26 cellular contexts compared by ENCODE assay signal in genomic region chr10:108275895-108276685, GRCh38.
"Had no signal": no experiment of that assay in that cellular context is flagged by ENCODE, and none has a peak within 500 bp of the region (broad histone marks: within the 10 kb centered on the region; RNA-seq: fewer than 3 reads in every experiment).

No MANE protein-coding gene starts in this region.

- DNase-seq: activated CD4-positive, alpha-beta T cell treated with anti-CD3 and anti-CD28 coated beads, Interleukin-2, amount 50 U/mL, for 1 hour; activated CD4-positive, CD25-positive, alpha-beta regulatory T cell treated with anti-CD3 and anti-CD28 coated beads, Interleukin-2, amount 50 U/mL, for 72 hours; activated CD8-positive, alpha-beta memory T cell treated with anti-CD3 and anti-CD28 coated beads for 24 hours; activated CD8-positive, alpha-beta memory T cell treated with anti-CD3 and anti-CD28 coated beads, Interleukin-2, amount 50 U/mL, for 48 hours; activated effector memory CD4-positive, alpha-beta T cell treated with anti-CD3 and anti-CD28 coated beads, Interleukin-2, amount 50 U/mL, for 16 hours; activated naive CD4-positive, alpha-beta T cell treated with anti-CD3 and anti-CD28 coated beads, Interleukin-2, amount 50 U/mL, for 16 hours; activated T-cell treated with anti-CD3 and anti-CD28 coated beads, Interleukin-2, amount 50 U/mL, for 72 hours; cortex of kidney; effector CD8-positive, alpha-beta T cell; left colon; lower lobe of right lung; occipital lobe; retina; stimulated activated CD4-positive, alpha-beta T cell treated with anti-CD3 and anti-CD28 coated beads, Interleukin-2, amount 100 ng/mL, for 24 hours; stimulated activated naive CD8-positive, alpha-beta T cell treated with anti-CD3 and anti-CD28 coated beads, Interleukin-15, Interleukin-2, amounts not matched to agents 100 U/mL and 50 U/mL, for 24 hours; substantia nigra; T-helper 17 cell; tibial artery had no signal

- ATAC-seq: activated T-cell treated with anti-CD3 and anti-CD28 coated beads, Interleukin-2, amount 50 U/mL, for 72 hours; left colon; lower lobe of right lung; natural killer cell treated with Interleukin-12 subunit alpha and Interleukin-12 subunit beta and Interleukin-15 and Interleukin-18, amount 100 ng/mL, for 72 hours; stimulated activated naive CD8-positive, alpha-beta T cell treated with anti-CD3 and anti-CD28 coated beads, Interleukin-15, Interleukin-2, amounts not matched to agents 100 U/mL and 50 U/mL, for 24 hours; T-helper 17 cell had no signal

- H3K4me3 Mint-ChIP-seq: activated T-cell treated with anti-CD3 and anti-CD28 coated beads, Interleukin-2, amount 50 U/mL, for 72 hours; mesothelial cell of epicardium; natural killer cell treated with Interleukin-12 subunit alpha and Interleukin-12 subunit beta and Interleukin-15 and Interleukin-18, amount 100 ng/mL, for 72 hours; T-helper 17 cell had no signal

- FAIRE-seq: astrocyte, endothelial cell of umbilical vein, islet of Langerhans had no signal

- H3K9me3 ChIP-seq: esophagus muscularis mucosa, lower lobe of right lung, tibial artery had no signal

- H3K36me3 Mint-ChIP-seq: mesothelial cell of epicardium had no signal

- H3K4me1 Mint-ChIP-seq: mesothelial cell of epicardium, T-helper 17 cell had no signal

- H3K27me3 Mint-ChIP-seq: natural killer cell treated with Interleukin-12 subunit alpha and Interleukin-12 subunit beta and Interleukin-15 and Interleukin-18, amount 100 ng/mL, for 72 hours; T-helper 17 cell had no signal

- H3K4me1 ChIP-seq: breast epithelium, esophagus muscularis mucosa, lower lobe of right lung, tibial artery had no signal

- H3K4me3 ChIP-seq: breast epithelium, esophagus muscularis mucosa, lower lobe of right lung, tibial artery had no signal

- H3K27ac Mint-ChIP-seq: activated T-cell treated with anti-CD3 and anti-CD28 coated beads, Interleukin-2, amount 50 U/mL, for 72 hours; mesothelial cell of epicardium; natural killer cell treated with Interleukin-12 subunit alpha and Interleukin-12 subunit beta and Interleukin-15 and Interleukin-18, amount 100 ng/mL, for 72 hours; T-helper 17 cell had no signal

- H3K27ac ChIP-seq: breast epithelium, esophagus muscularis mucosa, lower lobe of right lung, tibial artery, VCaP had no signal

- H3K36me3 ChIP-seq: breast epithelium, esophagus muscularis mucosa, lower lobe of right lung, tibial artery had no signal

- H3K27me3 ChIP-seq: breast epithelium, esophagus muscularis mucosa, tibial artery had no signal
